In genomic region chr15:63473007-63473748, GRCh38 we compare ENCODE assay signal across 11 cellular contexts. TPM values are rescaled to one million over a fixed set of nuclear protein-coding genes. Genes with fewer than 3 reads are reported as not detected.
DNase-seq lines count a peak whose midpoint lies in the region; ATAC-seq and TF ChIP-seq lines count a peak whose summit lies in the region.
"Had no signal": no experiment of that assay in that cellular context is flagged by ENCODE, and none has a peak within 500 bp of the region (broad histone marks: within the 10 kb centered on the region; RNA-seq: fewer than 3 reads in every experiment).

No MANE protein-coding gene starts in this region.

- H3K4me1 ChIP-seq in stomach (peaks cover 31 to 48% (median 39%) of the 10 kb centered on the region in 4 donors), PC-9 (replicated peaks; ENCODE audit: insufficient read depth) (peaks cover 11% of the 10 kb centered on the region)

- H3K79me2 ChIP-seq in PC-9 (ENCODE audit: low read depth) = no peaks in the 10 kb centered on the region

- H3K27me3 ChIP-seq in stomach (no peaks in the 10 kb centered on the region), PC-9 (ENCODE audit: insufficient read depth, low read depth) (no peaks in the 10 kb centered on the region)
- H3K27me3 ChIP-seq: gastrocnemius medialis had no signal

- TF ChIP-seq POLR2A in stomach (IDR thresholded peaks at IDR 0.05) = no peak

- no TSS peak for BruUV-seq in PC-9 (replicated peaks; lab: Mats Ljungman, UMichigan)

- H3K9me3 ChIP-seq in stomach (no peaks in the 10 kb centered on the region), PC-9 (ENCODE audit: insufficient read depth, low read depth) (no peaks in the 10 kb centered on the region)
- H3K9me3 ChIP-seq: gastrocnemius medialis had no signal

- CTCF ChIA-PET in activated naive CD4-positive, alpha-beta T cell treated with anti-CD3 and anti-CD28 coated beads for 36 hours (lab: Charles Lee) = interaction anchor here (1.2 to 1.3 kb wide), 2 partner anchors 32 to 127 kb away, joined by 3 to 4 read pairs; no protein-coding TSS in a partner anchor
- CTCF ChIA-PET in PC-9 (lab: Charles Lee) = no interaction called here

- H3K36me3 ChIP-seq in stomach (no peaks in the 10 kb centered on the region), PC-9 (ENCODE audit: low read depth) (no peaks in the 10 kb centered on the region)
- H3K36me3 ChIP-seq: gastrocnemius medialis had no signal

- peaks cover 53% of the 10 kb centered on the region for H3K4me1 Mint-ChIP-seq in activated naive CD4-positive, alpha-beta T cell treated with anti-CD3 and anti-CD28 coated beads for 36 hours (ENCODE audit: low read depth)
- H3K4me1 Mint-ChIP-seq in activated naive CD8-positive, alpha-beta T cell treated with anti-CD3 and anti-CD28 coated beads, Interleukin-2, amount 50 U/mL, for 24 hours = peaks cover 65% of the 10 kb centered on the region

- DNase-seq in activated naive CD4-positive, alpha-beta T cell treated with anti-CD3 and anti-CD28 coated beads for 36 hours = peak; percentile 53
- DNase-seq in activated naive CD4-positive, alpha-beta T cell treated with Interleukin-2 at 50 U/mL for 16 hours = no peak
- no peak for DNase-seq in activated naive CD8-positive, alpha-beta T cell treated with anti-CD3 and anti-CD28 coated beads, Interleukin-2, amount 50 U/mL, for 24 hours
- DNase-seq in stomach (no peak), SKM-1 treated with dmso at 0.1 percent for 144 hours (lab: John Stamatoyannopoulos, UW; ENCODE audit: unreplicated experiment) (no peak), AG20443 (ENCODE audit: low spot score) (no peak), PC-9 (no peak)
- DNase-seq: activated gamma-delta T cell, gastrocnemius medialis, right cardiac atrium had no signal

- TF ChIP-seq CTCF in stomach (IDR thresholded peaks at IDR 0.05) (no peak), PC-9 (conservative IDR thresholded peaks at IDR 0.05) (no peak)

- POLR2A ChIA-PET in PC-9 (lab: Charles Lee; ENCODE audit: unreplicated experiment) = no interaction called here

- H3K4me3 ChIP-seq in stomach (no peak overlapping the region), PC-9 (no peak overlapping the region)
- H3K4me3 ChIP-seq: gastrocnemius medialis had no signal

- 45 to 77% (median 59%) methylated on average over 9 of the region's 9 CpGs for WGBS in stomach, 5 donors

- peak overlapping the region; percentile 53 to 87 (median 74) for H3K27ac ChIP-seq in stomach
- H3K27ac ChIP-seq in PC-9 = no peak overlapping the region
- H3K27ac ChIP-seq: gastrocnemius medialis had no signal

- H2AFZ ChIP-seq in PC-9 = no peak overlapping the region

- no peaks in the 10 kb centered on the region for H3K27me3 Mint-ChIP-seq in activated naive CD4-positive, alpha-beta T cell treated with anti-CD3 and anti-CD28 coated beads for 36 hours (ENCODE audit: low read depth)
- H3K27me3 Mint-ChIP-seq in activated naive CD8-positive, alpha-beta T cell treated with anti-CD3 and anti-CD28 coated beads, Interleukin-2, amount 50 U/mL, for 24 hours = no peaks in the 10 kb centered on the region

- no peaks in the 10 kb centered on the region for H3K36me3 Mint-ChIP-seq in activated naive CD4-positive, alpha-beta T cell treated with anti-CD3 and anti-CD28 coated beads for 36 hours (ENCODE audit: low read depth)
- no peaks in the 10 kb centered on the region for H3K36me3 Mint-ChIP-seq in activated naive CD8-positive, alpha-beta T cell treated with anti-CD3 and anti-CD28 coated beads, Interleukin-2, amount 50 U/mL, for 24 hours (ENCODE audit: low read depth)

- TF ChIP-seq EP300 in stomach (IDR thresholded peaks at IDR 0.05) = no peak

- intact Hi-C loops in activated naive CD4-positive, alpha-beta T cell treated with anti-CD3 and anti-CD28 coated beads for 36 hours (cut with micrococcal nuclease) = no loop called here
- intact Hi-C loops in stomach (cut with DNase I; ENCODE audit: low total_unique reads) = no loop called here
- intact Hi-C loops in PC-9 (cut with micrococcal nuclease; ENCODE audit: unreplicated experiment) = no loop called here

- H3K4me2 ChIP-seq in PC-9 = no peak overlapping the region

- H3K27ac Mint-ChIP-seq in activated naive CD4-positive, alpha-beta T cell treated with anti-CD3 and anti-CD28 coated beads for 36 hours = peak overlapping the region; percentile 17
- peak overlapping the region; percentile 83 for H3K27ac Mint-ChIP-seq in activated naive CD8-positive, alpha-beta T cell treated with anti-CD3 and anti-CD28 coated beads, Interleukin-2, amount 50 U/mL, for 24 hours

- no peaks in the 10 kb centered on the region for H3K9me2 ChIP-seq in PC-9 (ENCODE audit: insufficient read depth)

- peak; percentile 31 for ATAC-seq in HG03159 (IDR thresholded peaks at IDR 0.05; ENCODE audit: unreplicated experiment)
- no peak for ATAC-seq in activated naive CD8-positive, alpha-beta T cell treated with anti-CD3 and anti-CD28 coated beads, Interleukin-2, amount 50 U/mL, for 24 hours
- ATAC-seq: gastrocnemius medialis had no signal

- H3K4me3 Mint-ChIP-seq in activated naive CD4-positive, alpha-beta T cell treated with anti-CD3 and anti-CD28 coated beads for 36 hours = no peak overlapping the region
- peak overlapping the region; percentile 12 for H3K4me3 Mint-ChIP-seq in activated naive CD8-positive, alpha-beta T cell treated with anti-CD3 and anti-CD28 coated beads, Interleukin-2, amount 50 U/mL, for 24 hours

- H3F3A ChIP-seq in PC-9 (ENCODE audit: insufficient read depth, low read depth) = no peaks in the 10 kb centered on the region

- H3K9me3 Mint-ChIP-seq in activated naive CD4-positive, alpha-beta T cell treated with anti-CD3 and anti-CD28 coated beads for 36 hours = no peaks in the 10 kb centered on the region
- H3K9me3 Mint-ChIP-seq in activated naive CD8-positive, alpha-beta T cell treated with anti-CD3 and anti-CD28 coated beads, Interleukin-2, amount 50 U/mL, for 24 hours = no peaks in the 10 kb centered on the region

- no peaks in the 10 kb centered on the region for H4K20me1 ChIP-seq in PC-9 (ENCODE audit: insufficient read depth)

RNA-seq across cellular contexts. Expression of gene USP3, which starts 31.2 kb away (rescaled TPM):
- total RNA-seq in activated naive CD4-positive, alpha-beta T cell treated with anti-CD3 and anti-CD28 coated beads for 36 hours = 10 to 100 TPM; 49.9 to 52.2 TPM
- total RNA-seq in stomach = 100 to 1,000 TPM in 2 of 5 donors, 10 to 100 TPM in 3; 10.5 to 174 (median 68.7) TPM
- 10 to 100 TPM; 20.8 to 27.3 (median 25.7) TPM for polyA plus RNA-seq in stomach
- 57.5 and 59.7 TPM in 2 replicates for total RNA-seq in PC-9 (2021)
